In the genomic region with DNA sequence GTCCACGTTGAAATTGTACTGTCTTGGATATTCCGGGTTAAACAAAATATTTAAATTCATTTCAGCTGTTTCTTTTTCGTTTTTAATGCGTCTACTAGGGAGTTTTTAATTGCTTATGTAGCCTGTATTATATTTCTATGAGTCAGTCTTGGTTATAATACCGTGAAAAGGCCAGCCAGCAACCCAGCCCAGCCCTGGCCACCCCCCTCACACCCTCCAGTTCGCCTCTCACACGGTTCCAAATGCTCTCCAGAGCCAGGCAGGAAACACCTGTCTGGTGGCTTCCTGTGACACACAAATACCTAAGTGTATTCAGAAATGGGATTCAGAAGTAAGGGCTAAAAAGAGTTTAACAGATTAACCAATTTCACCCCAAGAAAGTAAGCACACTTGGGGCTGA, we compare ENCODE assay signal across 8 cellular contexts. TPM values are rescaled to one million over a fixed set of nuclear protein-coding genes. Genes with fewer than 3 reads are reported as not detected.
DNase-seq lines count a peak whose midpoint lies in the region; ATAC-seq and TF ChIP-seq lines count a peak whose summit lies in the region.

No MANE protein-coding gene starts in this region.

- intact Hi-C loops in esophagus squamous epithelium (cut with DNase I) (no loop called here), transverse colon (cut with DNase I; ENCODE audit: low total_unique reads) (no loop called here)

- TF ChIP-seq POLR2A in esophagus squamous epithelium (IDR thresholded peaks at IDR 0.05) (no peak), transverse colon (IDR thresholded peaks at IDR 0.05) (no peak)

- ATAC-seq in stimulated activated naive CD8-positive, alpha-beta T cell treated with anti-CD3 and anti-CD28 coated beads, Interleukin-15, Interleukin-2, amounts not matched to agents 100 U/mL and 50 U/mL, for 24 hours = peak; percentile 41
- ATAC-seq in stimulated activated naive CD8-positive, alpha-beta T cell treated with anti-CD3 and anti-CD28 coated beads, Interleukin-15, amount 100 ng/mL, for 72 hours = no peak
- no peak for ATAC-seq in GM18498 (IDR thresholded peaks at IDR 0.05; ENCODE audit: unreplicated experiment)

- no peak overlapping the region for H3K4me3 Mint-ChIP-seq in stimulated activated naive CD8-positive, alpha-beta T cell treated with anti-CD3 and anti-CD28 coated beads, Interleukin-15, amount 100 ng/mL, for 72 hours
- no peak overlapping the region for H3K4me3 Mint-ChIP-seq in endodermal cell

- H3K27ac Mint-ChIP-seq in stimulated activated naive CD8-positive, alpha-beta T cell treated with anti-CD3 and anti-CD28 coated beads, Interleukin-15, amount 100 ng/mL, for 72 hours = peak overlapping the region in 1 of 2 donors; percentile 30
- H3K27ac Mint-ChIP-seq in endodermal cell = no peak overlapping the region

- no peaks in the 10 kb centered on the region for H3K9me3 ChIP-seq in esophagus squamous epithelium
- no peaks in the 10 kb centered on the region for H3K9me3 ChIP-seq in transverse colon
- no peaks in the 10 kb centered on the region for H3K9me3 ChIP-seq in endodermal cell (ENCODE audit: control insufficient read depth, low read length)

- TF ChIP-seq CTCF in esophagus squamous epithelium (IDR thresholded peaks at IDR 0.05) = no peak
- TF ChIP-seq CTCF in transverse colon (IDR thresholded peaks at IDR 0.05) = no peak
- no peak for TF ChIP-seq CTCF in endodermal cell (conservative IDR thresholded peaks at IDR 0.05)

- H3K27ac ChIP-seq in esophagus squamous epithelium (peak overlapping the region; percentile 27 to 94 (median 88)), transverse colon (peak overlapping the region; percentile 5 to 82 (median 76)), endodermal cell (ENCODE audit: low read depth, low read length) (no peak overlapping the region)

- H3K36me3 Mint-ChIP-seq in endodermal cell (ENCODE audit: low read depth) = peaks cover 33% of the 10 kb centered on the region

- peaks cover 58% of the 10 kb centered on the region for H3K4me1 Mint-ChIP-seq in stimulated activated naive CD8-positive, alpha-beta T cell treated with anti-CD3 and anti-CD28 coated beads, Interleukin-15, amount 100 ng/mL, for 72 hours
- peaks cover 56% of the 10 kb centered on the region for H3K4me1 Mint-ChIP-seq in endodermal cell

- no peaks in the 10 kb centered on the region for H3K27me3 ChIP-seq in esophagus squamous epithelium
- H3K27me3 ChIP-seq in transverse colon = peaks cover 8% of the 10 kb centered on the region
- no peaks in the 10 kb centered on the region for H3K27me3 ChIP-seq in endodermal cell (ENCODE audit: control insufficient read depth, insufficient read depth, low read length, poor library complexity, severe bottlenecking)

- no peaks in the 10 kb centered on the region for H3K9me3 Mint-ChIP-seq in stimulated activated naive CD8-positive, alpha-beta T cell treated with anti-CD3 and anti-CD28 coated beads, Interleukin-15, amount 100 ng/mL, for 72 hours
- no peaks in the 10 kb centered on the region for H3K9me3 Mint-ChIP-seq in endodermal cell

- in situ Hi-C loops in transverse colon (cut with MboI; ENCODE audit: low pct_ligation_motif_present in 1 of 4, low pct_unique_long_range_greater_than_20kb in 1 of 4, low sequenced_read_pairs in 3 of 4) = no loop called here

- 30 to 35% methylated on average over 7 of the region's 7 CpGs for WGBS in esophagus squamous epithelium, 2 donors
- WGBS in transverse colon (ENCODE audit: low coverage in 1 of 2), 2 donors = 22 to 30% methylated on average over 5 to 7 of the region's 7 CpGs
- 96% methylated on average over 7 of the region's 7 CpGs; no CpG with 5 or more reads in 1 of the 2 experiments for WGBS in endodermal cell (ENCODE audit: insufficient coverage in 1 of 2, insufficient read length in 1 of 2), 2 experiments

- no peak overlapping the region for H3K9ac ChIP-seq in endodermal cell (ENCODE audit: extremely low read depth, low read length, poor library complexity, severe bottlenecking)

- H3K27me3 Mint-ChIP-seq in stimulated activated naive CD8-positive, alpha-beta T cell treated with anti-CD3 and anti-CD28 coated beads, Interleukin-15, amount 100 ng/mL, for 72 hours = peaks cover 17% of the 10 kb centered on the region
- H3K27me3 Mint-ChIP-seq in endodermal cell (ENCODE audit: insufficient read depth) = peaks cover 9% of the 10 kb centered on the region

- peaks cover 24 to 91% (median 41%) of the 10 kb centered on the region in 3 donors for H3K4me1 ChIP-seq in esophagus squamous epithelium
- peaks cover 6 to 25% (median 16%) of the 10 kb centered on the region in 4 donors for H3K4me1 ChIP-seq in transverse colon
- H3K4me1 ChIP-seq in endodermal cell (ENCODE audit: control insufficient read depth, insufficient read depth, low read length) = peaks cover 21% of the 10 kb centered on the region

- H3K36me3 ChIP-seq in esophagus squamous epithelium (no peaks in the 10 kb centered on the region), transverse colon (no peaks in the 10 kb centered on the region), endodermal cell (ENCODE audit: control insufficient read depth, insufficient read depth, low read length) (peaks cover 32% of the 10 kb centered on the region)

- peak; percentile 30 for DNase-seq in stimulated activated naive CD8-positive, alpha-beta T cell treated with anti-CD3 and anti-CD28 coated beads, Interleukin-15, Interleukin-2, amounts not matched to agents 100 U/mL and 50 U/mL, for 24 hours
- DNase-seq in stimulated activated naive CD8-positive, alpha-beta T cell treated with anti-CD3 and anti-CD28 coated beads, Interleukin-15, amount 100 ng/mL, for 72 hours = no peak
- peak; percentile 79 for DNase-seq in NCI-H748 (lab: John Stamatoyannopoulos, UW; ENCODE audit: unreplicated experiment)
- no peak for DNase-seq in esophagus squamous epithelium (lab: John Stamatoyannopoulos, UW)
- DNase-seq in transverse colon = peak; percentile 62
- no peak for DNase-seq in endodermal cell
- no peak for DNase-seq in SK-N-DZ (ENCODE audit: low spot score)

- H3K4me3 ChIP-seq in esophagus squamous epithelium (no peak overlapping the region), transverse colon (no peak overlapping the region), endodermal cell (ENCODE audit: low read length) (no peak overlapping the region)

- TF ChIP-seq EP300 in transverse colon (IDR thresholded peaks at IDR 0.05; ENCODE audit: low read depth) = no peak

RNA-seq across cellular contexts. Expression of a gene that starts 4.4 kb away (rescaled TPM):
- total RNA-seq in esophagus squamous epithelium (10 to 100 TPM in 3 of 4 donors, 1 to 10 TPM in 1; 8.5 to 33.8 (median 18.0) TPM), transverse colon (10 to 100 TPM in 3 of 4 donors, 1 to 10 TPM in 1; 7.5 to 32.4 (median 15.8) TPM), endodermal cell (10 to 100 TPM; 25.8 to 30.3 TPM)
- 12.5 TPM for polyA plus RNA-seq in endodermal cell (2013, experiment 1 of 2)
- 14.0 TPM for polyA plus RNA-seq in endodermal cell (2013, experiment 2 of 2)
- polyA plus RNA-seq in SK-N-DZ (2014; cell fraction: cytosol; rRNA removed) = 82.0 and 87.3 TPM in 2 replicates
- polyA plus RNA-seq in SK-N-DZ (2014; cell fraction: nucleus; rRNA removed) = 54.8 and 69.2 TPM in 2 replicates

Comparison
In these comparisons a context has a peak if more than half of its experiments do, and no peak if none do; other contexts are left out.
1. DNase-seq: peak in stimulated activated naive CD8-positive, alpha-beta T cell treated with anti-CD3 and anti-CD28 coated beads, Interleukin-15, Interleukin-2, amounts not matched to agents 100 U/mL and 50 U/mL, for 24 hours (single experiment), NCI-H748 (single experiment) and transverse colon (single experiment); none in stimulated activated naive CD8-positive, alpha-beta T cell treated with anti-CD3 and anti-CD28 coated beads, Interleukin-15, amount 100 ng/mL, for 72 hours (0 of 2), esophagus squamous epithelium (single experiment), endodermal cell (single experiment) and SK-N-DZ (single experiment).